In genomic region chr22:19446603-19447387, GRCh38 we compare ENCODE assay signal across 1 cellular context.
TF ChIP-seq lines count a peak whose summit lies in the region.

No MANE protein-coding gene starts in this region.

TF ChIP-seq in GM12878, 131 proteins besides CTCF, POLR2A, EP300 and RAD21:
- TF ChIP-seq MLLT1 (IDR thresholded peaks at IDR 0.05) (peak; percentile 89), SPI1 (IDR thresholded peaks at IDR 0.05; ENCODE audit: borderline replicate concordance, insufficient read depth, low read depth, low read length) (no peak), ETV6 (conservative IDR thresholded peaks at IDR 0.05 in 1 of 2, IDR thresholded peaks at IDR 0.05 in 1 of 2; ENCODE audit: borderline replicate concordance in 1 of 2, low read depth in 1 of 2) (no peak), BCLAF1 (IDR thresholded peaks at IDR 0.05) (no peak), ATF2 (IDR thresholded peaks at IDR 0.05; ENCODE audit: low read length) (no peak)
TF ChIP-seq in GM12878: peak in this region for 1.
